In the genomic region with DNA sequence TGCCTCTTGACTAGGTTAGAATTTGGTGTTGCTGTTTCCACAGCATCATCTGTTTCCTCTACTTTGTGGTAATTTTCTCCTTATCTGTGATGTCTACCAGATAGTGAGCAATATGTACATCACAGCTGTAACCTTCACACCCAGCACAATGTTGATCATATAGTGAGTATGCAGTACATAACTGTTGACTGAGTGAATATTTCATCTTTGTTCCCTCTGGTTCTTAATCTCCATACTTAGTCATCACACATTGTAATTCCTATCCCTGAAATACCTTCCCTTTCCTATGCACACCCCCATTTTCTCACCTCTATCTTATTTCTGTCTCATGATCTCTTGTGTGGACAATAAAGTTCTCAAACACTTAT, we compare ENCODE assay signal across 16 cellular contexts.
DNase-seq lines count a peak whose midpoint lies in the region; ATAC-seq, FAIRE-seq and TF ChIP-seq lines count a peak whose summit lies in the region.
"Had no signal": no experiment of that assay in that cellular context is flagged by ENCODE, and none has a peak within 500 bp of the region (broad histone marks: within the 10 kb centered on the region; RNA-seq: fewer than 3 reads in every experiment).

No MANE protein-coding gene starts in this region.

- H3K9me2 ChIP-seq in hepatocyte (replicated peaks; ENCODE audit: insufficient read depth), result no peaks in the 10 kb centered on the region

- H3K4me1 ChIP-seq in foreskin keratinocyte, result peaks cover 11% of the 10 kb centered on the region
- H3K4me1 ChIP-seq in lower lobe of right lung, result no peaks in the 10 kb centered on the region
- H3K4me1 ChIP-seq in hepatocyte (ENCODE audit: insufficient read depth), result no peaks in the 10 kb centered on the region
- H3K4me1 ChIP-seq in ovary (ENCODE audit: insufficient read depth), result peaks cover 3% of the 10 kb centered on the region
- H3K4me1 ChIP-seq: BE2C had no signal

- H3K27ac ChIP-seq in RWPE1, result no peak overlapping the region
- peak overlapping the region; percentile 10 for H3K27ac ChIP-seq in foreskin keratinocyte
- no peak overlapping the region for H3K27ac ChIP-seq in lower lobe of right lung
- H3K27ac ChIP-seq in hepatocyte, result no peak overlapping the region
- H3K27ac ChIP-seq in ovary, result no peak overlapping the region

- no peaks in the 10 kb centered on the region for H4K20me1 ChIP-seq in hepatocyte (ENCODE audit: insufficient read depth, poor library complexity, severe bottlenecking)

- ATAC-seq in foreskin keratinocyte (peak; percentile 99), lower lobe of right lung (no peak)

- H3K9me3 ChIP-seq in lower lobe of right lung (no peaks in the 10 kb centered on the region), hepatocyte (ENCODE audit: low read depth) (no peaks in the 10 kb centered on the region), ovary (no peaks in the 10 kb centered on the region)
- H3K9me3 ChIP-seq: BE2C had no signal

- POLR2A ChIA-PET in RWPE1 (lab: Yijun Ruan, JAX; ENCODE audit: low non-redundant PET), result no interaction called here

- H3K36me3 ChIP-seq in bronchial epithelial cell (ENCODE audit: control insufficient read depth, insufficient read depth, low read length), result no peaks in the 10 kb centered on the region
- no peaks in the 10 kb centered on the region for H3K36me3 ChIP-seq in lower lobe of right lung
- no peaks in the 10 kb centered on the region for H3K36me3 ChIP-seq in hepatocyte (replicated peaks; ENCODE audit: insufficient read depth, low read depth)
- H3K36me3 ChIP-seq in ovary, result no peaks in the 10 kb centered on the region
- H3K36me3 ChIP-seq: BE2C had no signal

- H3K4me2 ChIP-seq in hepatocyte, result no peak overlapping the region

- TF ChIP-seq EP300 in ovary (IDR thresholded peaks at IDR 0.05), result no peak

- FAIRE-seq in bronchial epithelial cell (lab: Jason Lieb, UNC), result no peak
- FAIRE-seq: A204.1, G401.6, GM12892 had no signal

- H3K27me3 ChIP-seq in bronchial epithelial cell (ENCODE audit: control insufficient read depth, insufficient read depth, low read length) (no peaks in the 10 kb centered on the region), foreskin keratinocyte (no peaks in the 10 kb centered on the region), lower lobe of right lung (ENCODE audit: low read depth) (peaks cover 4% of the 10 kb centered on the region), hepatocyte (peaks cover 3% of the 10 kb centered on the region), ovary (no peaks in the 10 kb centered on the region)
- H3K27me3 ChIP-seq: BE2C had no signal

- CTCF ChIA-PET in RWPE1 (lab: Yijun Ruan, JAX), result no interaction called here

- DNase-seq in LNCaP clone FGC (ENCODE audit: low read depth) (peak; percentile 27), RWPE1 (ENCODE audit: low spot score) (peak; percentile 57), bronchial epithelial cell (ENCODE audit: low read depth) (peak; percentile 75), foreskin keratinocyte (peak; percentile 72 to 90), lower lobe of right lung (no peak), hepatocyte (ENCODE audit: low spot score) (no peak), NCI-H1048 (lab: John Stamatoyannopoulos, UW) (no peak), ovary (no peak)
- DNase-seq: BE2C; CD4-positive, alpha-beta memory T cell; DMS79; GOT3; H9 had no signal

- no peak for TF ChIP-seq POLR2A in ovary (IDR thresholded peaks at IDR 0.05)

- no peaks in the 10 kb centered on the region for H3K79me2 ChIP-seq in hepatocyte

- H2AFZ ChIP-seq in hepatocyte, result no peak overlapping the region

- no peak overlapping the region for H3K4me3 ChIP-seq in LNCaP clone FGC (ENCODE audit: low read depth, low read length)
- H3K4me3 ChIP-seq in bronchial epithelial cell (ENCODE audit: low read depth, low read length), result no peak overlapping the region
- H3K4me3 ChIP-seq in lower lobe of right lung, result no peak overlapping the region
- no peak overlapping the region for H3K4me3 ChIP-seq in hepatocyte
- H3K4me3 ChIP-seq in ovary, result no peak overlapping the region

- no peak for TF ChIP-seq CTCF in LNCaP clone FGC (IDR thresholded peaks at IDR 0.05; ENCODE audit: control insufficient read depth, extremely low read depth, insufficient read depth)
- TF ChIP-seq CTCF in RWPE1 (conservative IDR thresholded peaks at IDR 0.05; ENCODE audit: low read depth), result no peak
- no peak for TF ChIP-seq CTCF in bronchial epithelial cell (IDR thresholded peaks at IDR 0.05; ENCODE audit: insufficient read depth, low read length, severe bottlenecking)
- no peak for TF ChIP-seq CTCF in foreskin keratinocyte (conservative IDR thresholded peaks at IDR 0.05)
- no peak for TF ChIP-seq CTCF in lower lobe of right lung (IDR thresholded peaks at IDR 0.05)
- no peak for TF ChIP-seq CTCF in hepatocyte (IDR thresholded peaks at IDR 0.05; ENCODE audit: poor library complexity)
- no peak for TF ChIP-seq CTCF in ovary (IDR thresholded peaks at IDR 0.05)

- intact Hi-C loops in lower lobe of right lung (cut with DNase I) (no loop called here), ovary (cut with DNase I) (no loop called here)

Comparison
In these comparisons a context has a peak if more than half of its experiments do, and no peak if none do; other contexts are left out.
1. DNase-seq: peak in LNCaP clone FGC (single experiment), RWPE1 (single experiment), bronchial epithelial cell (single experiment) and foreskin keratinocyte (2 of 2); none in lower lobe of right lung (single experiment), hepatocyte (single experiment), NCI-H1048 (single experiment) and ovary (0 of 5).